ENCODE assay signal across 32 cellular contexts in genomic region chr13:103973740-103974139, GRCh38.
"Had no signal": no experiment of that assay in that cellular context is flagged by ENCODE, and none has a peak within 500 bp of the region (broad histone marks: within the 10 kb centered on the region; RNA-seq: fewer than 3 reads in every experiment).

No MANE protein-coding gene starts in this region.

- H3K9me3 Mint-ChIP-seq: nephron progenitor cell, type B pancreatic cell had no signal

- H3K4me1 Mint-ChIP-seq: naive thymus-derived CD8-positive, alpha-beta T cell; nephron progenitor cell; neural crest cell; stimulated activated memory B cell treated with anti-CD40 and anti-IgM and Interleukin-4, amounts not matched to agents 10 μg/mL and 1 μg/mL and 100 μg/mL, for 72 hours; stimulated activated naive CD8-positive, alpha-beta T cell treated with anti-CD3 and anti-CD28 coated beads, Interleukin-15, amount 100 ng/mL, for 72 hours had no signal

- DNase-seq: naive thymus-derived CD8-positive, alpha-beta T cell; nephron progenitor cell; nucleus accumbens; posterior cingulate gyrus; psoas muscle; right cardiac atrium; spleen; stimulated activated CD4-positive, alpha-beta T cell treated with anti-CD3 and anti-CD28 coated beads, Interleukin-12 subunit alpha, Interleukin-12 subunit beta, amount 100 ng/mL, for 4 hours; stimulated activated CD4-positive, alpha-beta T cell treated with anti-CD3 and anti-CD28 coated beads, Interleukin-1b, Interleukin-23, amount 100 ng/mL, for 48 hours; stimulated activated CD4-positive, alpha-beta T cell treated with anti-CD3 and anti-CD28 coated beads, Interleukin-4, amount 100 ng/mL, for 1 hour; stimulated activated CD4-positive, alpha-beta T cell treated with anti-CD3 and anti-CD28 coated beads, Interleukin-4, amount 100 ng/mL, for 4 hours; stimulated activated CD8-positive, alpha-beta memory T cell treated with anti-CD3 and anti-CD28 coated beads, Interleukin-4, amount 100 ng/mL, for 48 hours; stimulated activated naive CD4-positive, alpha-beta T cell; stimulated activated naive CD8-positive, alpha-beta T cell treated with anti-CD3 and anti-CD28 coated beads, Interleukin-15, amount 100 ng/mL, for 72 hours; stimulated activated naive CD8-positive, alpha-beta T cell treated with anti-CD3 and anti-CD28 coated beads, Interleukin-15, Interleukin-2, amounts not matched to agents 100 U/mL and 50 U/mL, for 24 hours; substantia nigra; testis; tibial artery; transverse colon; upper lobe of right lung; uterus had no signal

- H3K4me3 ChIP-seq: psoas muscle, skin epidermis, smooth muscle cell, spleen, suprapubic skin, testis, tibial artery, transverse colon, upper lobe of right lung, uterus had no signal

- H3K27me3 ChIP-seq: neutrophil, spleen, suprapubic skin, testis, tibial artery, transverse colon, upper lobe of right lung, uterus had no signal

- H2AFZ ChIP-seq: parathyroid adenoma had no signal

- H3K4me1 ChIP-seq: parathyroid adenoma, psoas muscle, spleen, suprapubic skin, testis, tibial artery, transverse colon, upper lobe of right lung, uterus had no signal

- H3K9ac ChIP-seq: parathyroid adenoma had no signal

- H3K36me3 Mint-ChIP-seq: naive thymus-derived CD8-positive, alpha-beta T cell; natural killer cell treated with Interleukin-12 subunit alpha and Interleukin-12 subunit beta and Interleukin-15 and Interleukin-18, amount 100 ng/mL, for 72 hours; stimulated activated memory B cell treated with anti-CD40 and anti-IgM and Interleukin-4, amounts not matched to agents 10 μg/mL and 1 μg/mL and 100 μg/mL, for 72 hours; type B pancreatic cell had no signal

- H3K9me3 ChIP-seq: neutrophil, psoas muscle, suprapubic skin, testis, tibial artery, transverse colon, upper lobe of right lung, uterus had no signal

- H3K36me3 ChIP-seq: neutrophil, spleen, suprapubic skin, tibial artery, transverse colon, upper lobe of right lung, uterus had no signal

- H3K27ac ChIP-seq: neutrophil, parathyroid adenoma, psoas muscle, skin epidermis, spleen, suprapubic skin, testis, tibial artery, transverse colon, upper lobe of right lung, uterus had no signal

- H3K27me3 Mint-ChIP-seq: naive thymus-derived CD8-positive, alpha-beta T cell; natural killer cell treated with Interleukin-12 subunit alpha and Interleukin-12 subunit beta and Interleukin-15 and Interleukin-18, amount 100 ng/mL, for 72 hours; progenitor cell of endocrine pancreas; stimulated activated memory B cell treated with anti-CD40 and anti-IgM and Interleukin-4, amounts not matched to agents 10 μg/mL and 1 μg/mL and 100 μg/mL, for 72 hours; stimulated activated naive CD8-positive, alpha-beta T cell treated with anti-CD3 and anti-CD28 coated beads, Interleukin-15, amount 100 ng/mL, for 72 hours; type B pancreatic cell had no signal

- ATAC-seq: naive thymus-derived CD8-positive, alpha-beta T cell; natural killer cell treated with Interleukin-12 subunit alpha and Interleukin-12 subunit beta and Interleukin-15 and Interleukin-18, amount 100 ng/mL, for 72 hours; psoas muscle; right cardiac atrium; sciatic nerve; stimulated activated memory B cell treated with anti-CD40 and anti-IgM and Interleukin-4, amounts not matched to agents 10 μg/mL and 1 μg/mL and 100 μg/mL, for 72 hours; stimulated activated naive CD8-positive, alpha-beta T cell treated with anti-CD3 and anti-CD28 coated beads, Interleukin-15, amount 100 ng/mL, for 72 hours; stimulated activated naive CD8-positive, alpha-beta T cell treated with anti-CD3 and anti-CD28 coated beads, Interleukin-15, Interleukin-2, amounts not matched to agents 100 U/mL and 50 U/mL, for 24 hours; upper lobe of right lung had no signal

- H3K4me2 ChIP-seq: smooth muscle cell had no signal

- H3K4me3 Mint-ChIP-seq: naive thymus-derived CD8-positive, alpha-beta T cell; natural killer cell treated with Interleukin-12 subunit alpha and Interleukin-12 subunit beta and Interleukin-15 and Interleukin-18, amount 100 ng/mL, for 72 hours; nephron progenitor cell; neural crest cell; stimulated activated memory B cell treated with anti-CD40 and anti-IgM and Interleukin-4, amounts not matched to agents 10 μg/mL and 1 μg/mL and 100 μg/mL, for 72 hours; stimulated activated naive CD8-positive, alpha-beta T cell treated with anti-CD3 and anti-CD28 coated beads, Interleukin-15, amount 100 ng/mL, for 72 hours; type B pancreatic cell had no signal

- H3K27ac Mint-ChIP-seq: naive thymus-derived CD8-positive, alpha-beta T cell; natural killer cell treated with Interleukin-12 subunit alpha and Interleukin-12 subunit beta and Interleukin-15 and Interleukin-18, amount 100 ng/mL, for 72 hours; nephron progenitor cell; progenitor cell of endocrine pancreas; stimulated activated memory B cell treated with anti-CD40 and anti-IgM and Interleukin-4, amounts not matched to agents 10 μg/mL and 1 μg/mL and 100 μg/mL, for 72 hours; stimulated activated naive CD8-positive, alpha-beta T cell treated with anti-CD3 and anti-CD28 coated beads, Interleukin-15, amount 100 ng/mL, for 72 hours; type B pancreatic cell had no signal
